In the genomic region with DNA sequence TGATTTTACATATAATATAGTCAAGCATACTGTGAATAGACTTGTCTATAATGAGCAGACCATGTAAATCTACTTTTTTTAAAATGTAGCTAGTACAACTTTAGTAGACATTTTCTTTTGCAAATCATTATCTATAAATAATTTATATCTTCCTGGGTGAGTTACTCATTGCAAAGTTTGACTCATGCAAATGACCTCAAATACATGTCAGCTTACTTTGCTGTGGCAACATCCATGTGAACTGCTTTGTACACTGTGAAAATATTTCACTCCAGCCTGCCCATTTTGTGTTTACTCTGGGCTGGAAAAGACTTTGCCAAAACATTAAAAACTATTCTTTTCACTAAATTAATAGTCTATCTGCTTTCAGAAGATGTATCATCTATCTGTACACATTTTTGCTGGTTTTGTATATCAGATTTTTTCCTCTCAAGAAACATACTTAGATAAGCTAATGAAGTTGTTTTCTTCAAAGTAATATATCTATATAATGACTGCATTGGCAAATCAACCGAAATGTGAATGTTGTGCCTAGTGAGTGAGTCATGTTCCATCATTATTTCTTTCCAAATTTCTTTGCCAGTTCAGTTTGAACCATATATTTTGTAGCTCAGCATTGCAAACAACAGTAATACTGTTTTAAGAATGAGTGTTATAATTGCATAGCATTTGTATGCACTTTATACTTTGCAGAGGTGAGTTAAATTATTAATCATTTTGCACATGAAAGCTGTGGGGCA, we compare ENCODE assay signal across 11 cellular contexts. TPM values are rescaled to one million over a fixed set of nuclear protein-coding genes. Genes with fewer than 3 reads are reported as not detected.
DNase-seq lines count a peak whose midpoint lies in the region; ATAC-seq and TF ChIP-seq lines count a peak whose summit lies in the region.
"Had no signal": no experiment of that assay in that cellular context is flagged by ENCODE, and none has a peak within 500 bp of the region (broad histone marks: within the 10 kb centered on the region; RNA-seq: fewer than 3 reads in every experiment).

No MANE protein-coding gene starts in this region.

- no peaks in the 10 kb centered on the region for H3F3A ChIP-seq in smooth muscle cell (ENCODE audit: low read depth)

- H4K20me1 ChIP-seq in smooth muscle cell (ENCODE audit: low read depth): no peaks in the 10 kb centered on the region

- peak overlapping the region; percentile 51 for H3K4me2 ChIP-seq in smooth muscle cell

- H3K9ac ChIP-seq in smooth muscle cell (ENCODE audit: low read depth): peak overlapping the region; percentile 45

- no peaks in the 10 kb centered on the region for H3K36me3 ChIP-seq in smooth muscle cell (ENCODE audit: low read depth)

- no peak for TF ChIP-seq CTCF in smooth muscle cell (IDR thresholded peaks at IDR 0.05; ENCODE audit: borderline replicate concordance, insufficient read depth, poor library complexity, severe bottlenecking)
- TF ChIP-seq CTCF in GM13977 (IDR thresholded peaks at IDR 0.05; ENCODE audit: extremely low read depth, insufficient read depth, missing control alignments): no peak

- H3K4me3 ChIP-seq in smooth muscle cell: no peak overlapping the region

- H3K4me1 ChIP-seq in smooth muscle cell (ENCODE audit: low read depth): no peaks in the 10 kb centered on the region

- H3K9me3 ChIP-seq in smooth muscle cell (replicated peaks; ENCODE audit: low read depth): no peaks in the 10 kb centered on the region

- H2AFZ ChIP-seq in smooth muscle cell (ENCODE audit: low read depth): no peak overlapping the region

- H3K27ac ChIP-seq in smooth muscle cell (ENCODE audit: low read depth): peak overlapping the region; percentile 87

- DNase-seq in RKO (ENCODE audit: low spot score) (peak; percentile 60), fibroblast of peridontal ligament (ENCODE audit: extremely low read depth) (peak; percentile 93), smooth muscle cell (lab: John Stamatoyannopoulos, UW; ENCODE audit: unreplicated experiment) (no peak), NCI-H2171 (lab: John Stamatoyannopoulos, UW) (no peak), GM13977 (ENCODE audit: low spot score) (no peak)
- DNase-seq: glutamatergic neuron; natural killer cell; NCI-H748 treated with DMSO at 0.1 percent for 48 hours; stimulated activated CD4-positive, alpha-beta T cell treated with anti-CD3 and anti-CD28 coated beads, Interleukin-2, amount 100 ng/mL, for 48 hours had no signal

- H3K79me2 ChIP-seq in smooth muscle cell (ENCODE audit: low read depth): no peaks in the 10 kb centered on the region

- H3K27me3 ChIP-seq in smooth muscle cell (ENCODE audit: low read depth): no peaks in the 10 kb centered on the region

- ATAC-seq in GM19467 (IDR thresholded peaks at IDR 0.05; ENCODE audit: unreplicated experiment): peak; percentile 50
- ATAC-seq in GM21717 (IDR thresholded peaks at IDR 0.05; ENCODE audit: unreplicated experiment): no peak
- ATAC-seq: natural killer cell had no signal

- in situ Hi-C loops in GM13977 (cut with MboI; ENCODE audit: low pct_unique_long_range_greater_than_20kb, low sequenced_read_pairs, unreplicated experiment): loop anchor here (25.0 kb wide), 1 partner anchor 403 kb away; no protein-coding TSS in a partner anchor

- WGBS in smooth muscle cell (ENCODE audit: low lambda C conversion rate): 66% methylated on average over 1 of the region's 1 CpG

RNA-seq across cellular contexts. Expression of a gene that starts 26.5 kb away (rescaled TPM):
- 0.04 and 1.3 TPM in 2 replicates for total RNA-seq in smooth muscle cell
- not detected in 2 replicates for polyA plus RNA-seq in smooth muscle cell

RNA-seq across cellular contexts. Expression of a gene that starts 49.8 kb away (rescaled TPM):
- not detected in 2 replicates for total RNA-seq in smooth muscle cell
- not detected in 2 replicates for polyA plus RNA-seq in smooth muscle cell

Comparison
In these comparisons a context has a peak if more than half of its experiments do, and no peak if none do; other contexts are left out.
1. DNase-seq: peak in RKO (single experiment) and fibroblast of peridontal ligament (single experiment); none in smooth muscle cell (single experiment), NCI-H2171 (single experiment) and GM13977 (single experiment).